17 cellular contexts compared by ENCODE assay signal in genomic region chr1:11245904-11246726, GRCh38. TPM values are rescaled to one million over a fixed set of nuclear protein-coding genes. Genes with fewer than 3 reads are reported as not detected.
A peak's percentile ranks its signal among the peaks of the same experiment; 100 is the strongest.
DNase-seq lines count a peak whose midpoint lies in the region; ATAC-seq lines count a peak whose summit lies in the region.
"Had no signal": no experiment of that assay in that cellular context is flagged by ENCODE, and none has a peak within 500 bp of the region (broad histone marks: within the 10 kb centered on the region; RNA-seq: fewer than 3 reads in every experiment).

No MANE protein-coding gene starts in this region.

- DNase-seq in activated T-cell treated with anti-CD3 and anti-CD28 coated beads, Interleukin-2, amount 50 U/mL, for 24 hours = no peak
- no peak for DNase-seq in activated T-cell treated with anti-CD3 and anti-CD28 coated beads, Interleukin-2, amount 50 U/mL, for 48 hours
- no peak for DNase-seq in activated CD4-positive, alpha-beta memory T cell treated with anti-CD3 and anti-CD28 coated beads for 36 hours
- peak; percentile 41 to 58 (median 46) for DNase-seq in immature natural killer cell
- DNase-seq in putamen (ENCODE audit: low spot score) = peak; percentile 31
- DNase-seq in hypothalamus (lab: John Stamatoyannopoulos, UW) = no peak
- DNase-seq in GM23248 = no peak
- DNase-seq: activated naive CD4-positive, alpha-beta T cell treated with Interleukin-2 at 50 U/mL for 16 hours; dorsolateral prefrontal cortex; NCI-H226; stimulated activated CD4-positive, alpha-beta T cell treated with anti-CD3 and anti-CD28 coated beads, Interleukin-2, amount 100 ng/mL, for 24 hours had no signal

- no peaks in the 10 kb centered on the region for H3K79me2 ChIP-seq in GM23248 (ENCODE audit: insufficient read depth)

- no peak overlapping the region for H3K9ac ChIP-seq in GM23248

- no peak overlapping the region for H3K27ac ChIP-seq in GM23248
- H3K27ac ChIP-seq: esophagus muscularis mucosa had no signal

- in situ Hi-C loops in GM23248 (cut with MboI) = loop anchor here (10.0 kb wide), 1 partner anchor 389 kb away; no protein-coding TSS in a partner anchor

- no peaks in the 10 kb centered on the region for H3K27me3 Mint-ChIP-seq in activated T-cell treated with anti-CD3 and anti-CD28 coated beads, Interleukin-2, amount 50 U/mL, for 24 hours
- H3K27me3 Mint-ChIP-seq in activated CD4-positive, alpha-beta memory T cell treated with anti-CD3 and anti-CD28 coated beads for 36 hours = no peaks in the 10 kb centered on the region
- peaks cover 0 to 1% (median 0%) of the 10 kb centered on the region in 3 donors for H3K27me3 Mint-ChIP-seq in immature natural killer cell (ENCODE audit: low read depth in 3 of 3)
- H3K27me3 Mint-ChIP-seq: brain had no signal

- no peak overlapping the region for H2AFZ ChIP-seq in GM23248

- no peak overlapping the region for H3K4me2 ChIP-seq in GM23248 (ENCODE audit: unreplicated experiment)

- H3K9me3 Mint-ChIP-seq in activated T-cell treated with anti-CD3 and anti-CD28 coated beads, Interleukin-2, amount 50 U/mL, for 24 hours = no peaks in the 10 kb centered on the region
- no peaks in the 10 kb centered on the region for H3K9me3 Mint-ChIP-seq in activated CD4-positive, alpha-beta memory T cell treated with anti-CD3 and anti-CD28 coated beads for 36 hours
- peaks cover 0 to 2% (median 0%) of the 10 kb centered on the region in 6 donors for H3K9me3 Mint-ChIP-seq in immature natural killer cell

- H3K9me2 ChIP-seq in GM23248 (ENCODE audit: insufficient read depth) = no peaks in the 10 kb centered on the region

- no peak for ATAC-seq in HG02610 (IDR thresholded peaks at IDR 0.05; ENCODE audit: unreplicated experiment)

- H3K4me1 Mint-ChIP-seq in activated T-cell treated with anti-CD3 and anti-CD28 coated beads, Interleukin-2, amount 50 U/mL, for 24 hours (ENCODE audit: low read depth) = peaks cover 14% of the 10 kb centered on the region
- H3K4me1 Mint-ChIP-seq in activated CD4-positive, alpha-beta memory T cell treated with anti-CD3 and anti-CD28 coated beads for 36 hours (ENCODE audit: low read depth) = peaks cover 17% of the 10 kb centered on the region
- peaks cover 32 to 47% of the 10 kb centered on the region in 2 donors for H3K4me1 Mint-ChIP-seq in immature natural killer cell
- H3K4me1 Mint-ChIP-seq: brain, mesothelial cell of epicardium had no signal

- no peaks in the 10 kb centered on the region for H3F3A ChIP-seq in GM23248 (ENCODE audit: insufficient read depth)

- no peaks in the 10 kb centered on the region for H3K9me3 ChIP-seq in GM23248 (ENCODE audit: low read depth)
- H3K9me3 ChIP-seq: esophagus muscularis mucosa had no signal

- H3K27ac Mint-ChIP-seq in activated T-cell treated with anti-CD3 and anti-CD28 coated beads, Interleukin-2, amount 50 U/mL, for 24 hours = peak overlapping the region; percentile 79
- peak overlapping the region; percentile 19 for H3K27ac Mint-ChIP-seq in activated CD4-positive, alpha-beta memory T cell treated with anti-CD3 and anti-CD28 coated beads for 36 hours
- peak overlapping the region; percentile 90 to 97 (median 92) for H3K27ac Mint-ChIP-seq in immature natural killer cell
- H3K27ac Mint-ChIP-seq: mesothelial cell of epicardium had no signal

- H3K4me3 Mint-ChIP-seq in activated T-cell treated with anti-CD3 and anti-CD28 coated beads, Interleukin-2, amount 50 U/mL, for 24 hours = no peak overlapping the region
- H3K4me3 Mint-ChIP-seq in activated CD4-positive, alpha-beta memory T cell treated with anti-CD3 and anti-CD28 coated beads for 36 hours = no peak overlapping the region
- peak overlapping the region; percentile 36 to 75 (median 60) for H3K4me3 Mint-ChIP-seq in immature natural killer cell
- H3K4me3 Mint-ChIP-seq: mesothelial cell of epicardium had no signal

- H3K27me3 ChIP-seq in GM23248 (replicated peaks; ENCODE audit: insufficient read depth) = no peaks in the 10 kb centered on the region
- H3K27me3 ChIP-seq: dorsolateral prefrontal cortex, esophagus muscularis mucosa had no signal

- no peaks in the 10 kb centered on the region for H4K20me1 ChIP-seq in GM23248 (ENCODE audit: insufficient read depth)

- no peaks in the 10 kb centered on the region for H3K4me1 ChIP-seq in GM23248 (ENCODE audit: insufficient read depth)
- H3K4me1 ChIP-seq: esophagus muscularis mucosa had no signal

- H3K4me3 ChIP-seq in GM23248 = no peak overlapping the region
- H3K4me3 ChIP-seq: dorsolateral prefrontal cortex, esophagus muscularis mucosa had no signal

- H3K36me3 ChIP-seq in GM23248 (ENCODE audit: low read depth) = peaks cover 28% of the 10 kb centered on the region

- 91 to 94% methylated on average over 7 of the region's 7 CpGs for WGBS in GM23248 (ENCODE audit: low coverage in 1 of 2, low lambda C conversion rate in 2 of 2, missing lambda C conversion rate in 2 of 2), 2 experiments

- POLR2A ChIA-PET in activated CD4-positive, alpha-beta memory T cell treated with anti-CD3 and anti-CD28 coated beads for 36 hours (lab: Charles Lee) = interaction anchor here (1.4 kb wide), 1 partner anchor 184 kb away, joined by 3 read pairs; no protein-coding TSS in a partner anchor

- peaks cover 82% of the 10 kb centered on the region for H3K36me3 Mint-ChIP-seq in activated T-cell treated with anti-CD3 and anti-CD28 coated beads, Interleukin-2, amount 50 U/mL, for 24 hours (ENCODE audit: low read depth)
- peaks cover 34% of the 10 kb centered on the region for H3K36me3 Mint-ChIP-seq in activated CD4-positive, alpha-beta memory T cell treated with anti-CD3 and anti-CD28 coated beads for 36 hours
- peaks cover 11 to 22% (median 14%) of the 10 kb centered on the region in 3 donors for H3K36me3 Mint-ChIP-seq in immature natural killer cell

- CTCF ChIA-PET in activated CD4-positive, alpha-beta memory T cell treated with anti-CD3 and anti-CD28 coated beads for 36 hours (lab: Charles Lee) = interaction anchor here (0.6 to 1.7 kb wide), 7 partner anchors 8 to 754 kb away, joined by 3 to 8 read pairs (median 4); no protein-coding TSS in a partner anchor

- intact Hi-C loops in activated CD4-positive, alpha-beta memory T cell treated with anti-CD3 and anti-CD28 coated beads for 36 hours (cut with micrococcal nuclease) = no loop called here

RNA-seq across cellular contexts. Expression of gene MTOR, which starts 16.2 kb away (rescaled TPM):
- total RNA-seq in activated CD4-positive, alpha-beta memory T cell treated with anti-CD3 and anti-CD28 coated beads for 36 hours = 10 to 100 TPM; 35.8 to 39.4 TPM
- polyA plus RNA-seq in immature natural killer cell (10 to 100 TPM in 1 of 3 donors, 1 to 10 TPM in 2; 1.7 to 10.1 (median 3.8) TPM), GM23248 (2016; fragmentation: Nextera tagmentation; extraction: Ambion mirVana) (10.3 and 10.6 TPM in 2 replicates)
- 27.6 and 30.7 TPM in 2 replicates for total RNA-seq in GM23248 (2014; rRNA removed; shearing (Covaris generic))

RNA-seq across cellular contexts. Expression of gene UBIAD1, which starts 26.9 kb away (rescaled TPM):
- total RNA-seq in activated CD4-positive, alpha-beta memory T cell treated with anti-CD3 and anti-CD28 coated beads for 36 hours = 10 to 100 TPM; 21.4 to 22.4 TPM
- polyA plus RNA-seq in immature natural killer cell (10 to 100 TPM; 17.9 to 29.6 (median 28.5) TPM), GM23248 (2016; fragmentation: Nextera tagmentation; extraction: Ambion mirVana) (8.1 and 9.8 TPM in 2 replicates)
- 4.8 and 5.2 TPM in 2 replicates for total RNA-seq in GM23248 (2014; rRNA removed; shearing (Covaris generic))

RNA-seq across cellular contexts. Expression of gene ANGPTL7, which starts 57.0 kb away (rescaled TPM):
- total RNA-seq in activated CD4-positive, alpha-beta memory T cell treated with anti-CD3 and anti-CD28 coated beads for 36 hours = not detected
- polyA plus RNA-seq in immature natural killer cell (not detected), GM23248 (2016; fragmentation: Nextera tagmentation; extraction: Ambion mirVana) (not detected in 2 replicates)
- not detected in 2 replicates for total RNA-seq in GM23248 (2014; rRNA removed; shearing (Covaris generic))
- total RNA-seq: glomerular endothelial cell; mesothelial cell of epicardium; T-helper 1 cell treated with Interleukin-12 subunit alpha and Interleukin-12 subunit beta and Interleukin-4 antibody, amounts not matched to agents 30 ng/mL and 1 ng/mL, for 36 hours had no signal

Comparison
In these comparisons a context has a peak if more than half of its experiments do, and no peak if none do; other contexts are left out.
1. DNase-seq: peak in immature natural killer cell (3 of 3) and putamen (single experiment); none in activated T-cell treated with anti-CD3 and anti-CD28 coated beads, Interleukin-2, amount 50 U/mL, for 24 hours (single experiment), activated T-cell treated with anti-CD3 and anti-CD28 coated beads, Interleukin-2, amount 50 U/mL, for 48 hours (0 of 2), activated CD4-positive, alpha-beta memory T cell treated with anti-CD3 and anti-CD28 coated beads for 36 hours (single experiment), hypothalamus (0 of 51) and GM23248 (single experiment).
2. H3K27ac Mint-ChIP-seq: peak in every context shown above with its lines; median percentile 92 in immature natural killer cell; 79 in activated T-cell treated with anti-CD3 and anti-CD28 coated beads, Interleukin-2, amount 50 U/mL, for 24 hours; 19 in activated CD4-positive, alpha-beta memory T cell treated with anti-CD3 and anti-CD28 coated beads for 36 hours.
3. H3K4me3 Mint-ChIP-seq: peak in immature natural killer cell (5 of 5); none in activated T-cell treated with anti-CD3 and anti-CD28 coated beads, Interleukin-2, amount 50 U/mL, for 24 hours (single experiment) and activated CD4-positive, alpha-beta memory T cell treated with anti-CD3 and anti-CD28 coated beads for 36 hours (single experiment).